ENCODE assay signal across 8 cellular contexts in the genomic region with DNA sequence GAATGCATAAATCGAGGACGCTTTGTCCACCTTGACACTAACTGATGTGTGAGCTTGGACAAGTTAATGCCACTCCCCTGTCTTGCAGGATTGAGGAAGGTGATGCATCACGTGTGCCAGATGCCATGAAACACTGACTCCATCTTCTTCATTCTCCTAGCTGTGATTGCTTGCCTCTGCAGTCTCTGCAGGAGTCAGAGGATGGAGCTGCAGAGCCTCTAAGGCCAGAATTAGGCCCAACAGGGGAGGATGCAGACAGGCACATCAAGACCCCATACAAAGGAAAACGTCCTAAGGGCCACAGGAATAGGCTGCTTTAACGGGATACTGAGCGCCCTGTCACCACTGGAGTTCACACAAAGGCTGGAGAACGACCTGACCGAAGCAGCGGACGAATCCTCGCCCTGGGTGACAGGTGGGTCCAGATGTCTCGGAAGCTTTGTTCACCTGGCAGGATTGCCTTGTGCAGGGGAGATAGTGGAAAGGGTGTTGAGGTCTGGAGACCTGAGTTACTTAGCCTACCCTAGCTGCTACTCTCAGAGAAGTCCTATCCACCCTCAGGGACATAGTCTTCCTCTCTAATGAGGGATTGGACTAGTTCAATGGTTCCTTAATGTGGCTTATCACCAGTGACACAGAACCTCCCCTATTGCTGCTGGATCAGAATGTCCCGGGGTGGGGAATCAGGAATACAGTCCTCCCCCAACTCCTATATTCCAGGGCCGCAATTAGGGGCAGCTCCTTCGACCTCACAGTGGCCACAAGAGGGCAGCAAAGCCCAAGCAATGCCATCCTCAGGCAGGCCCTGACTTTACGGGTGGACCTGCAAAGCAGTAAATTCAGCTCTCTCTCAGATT. TPM values are rescaled to one million over a fixed set of nuclear protein-coding genes. Genes with fewer than 3 reads are reported as not detected.
DNase-seq lines count a peak whose midpoint lies in the region; ATAC-seq and TF ChIP-seq lines count a peak whose summit lies in the region.

No MANE protein-coding gene starts in this region.

- TF ChIP-seq POLR2A in lower leg skin (IDR thresholded peaks at IDR 0.05): no peak

- 62 to 65% methylated on average over 16 of the region's 16 CpGs for WGBS in lower leg skin, 2 donors

- ATAC-seq in HG03066 (IDR thresholded peaks at IDR 0.05; ENCODE audit: low read depth, unreplicated experiment): peak; percentile 82

- DNase-seq in NCI-H1436 (lab: John Stamatoyannopoulos, UW): peak; percentile 70
- no peak for DNase-seq in NCI-H1436 treated with DMSO at 0.1 percent for 48 hours (lab: John Stamatoyannopoulos, UW)
- DNase-seq in NCI-H446 treated with DMSO at 0.1 percent for 48 hours (lab: John Stamatoyannopoulos, UW): peak; percentile 29
- DNase-seq in activated CD4-positive, alpha-beta T cell treated with anti-CD3 and anti-CD28 coated beads for 4 hours: peak; percentile 66 to 77
- DNase-seq in choroid plexus epithelial cell (ENCODE audit: low read depth): peak; percentile 83
- DNase-seq in lower leg skin (ENCODE audit: low spot score in 2 of 2): peak; percentile 59 to 94
- peak; percentile 49 to 77 (median 59) for DNase-seq in stimulated activated CD4-positive, alpha-beta T cell treated with anti-CD3 and anti-CD28 coated beads, TNF-alpha, amount 100 ng/mL, for 48 hours (ENCODE audit: low read depth in 3 of 3)

- H3K4me3 ChIP-seq in choroid plexus epithelial cell (ENCODE audit: low read depth, low read length) (no peak overlapping the region), lower leg skin (ENCODE audit: low read depth, poor library complexity, severe bottlenecking) (no peak overlapping the region)

- intact Hi-C loops in lower leg skin (cut with DNase I; ENCODE audit: low total_unique reads): loop anchor here (10.0 kb wide), 1 partner anchor 227 kb away; no protein-coding TSS in a partner anchor

- TF ChIP-seq CTCF in choroid plexus epithelial cell (conservative IDR thresholded peaks at IDR 0.05; ENCODE audit: low read depth, low read length): peak; percentile 88
- peak in 1 of 3 donors; percentile 40 for TF ChIP-seq CTCF in lower leg skin (IDR thresholded peaks at IDR 0.05)

RNA-seq across cellular contexts. Expression of a gene that starts 32.4 kb away (rescaled TPM):
- not detected for total RNA-seq in lower leg skin
